Comparison of ENCODE assay signal across 15 cellular contexts in the genomic region with DNA sequence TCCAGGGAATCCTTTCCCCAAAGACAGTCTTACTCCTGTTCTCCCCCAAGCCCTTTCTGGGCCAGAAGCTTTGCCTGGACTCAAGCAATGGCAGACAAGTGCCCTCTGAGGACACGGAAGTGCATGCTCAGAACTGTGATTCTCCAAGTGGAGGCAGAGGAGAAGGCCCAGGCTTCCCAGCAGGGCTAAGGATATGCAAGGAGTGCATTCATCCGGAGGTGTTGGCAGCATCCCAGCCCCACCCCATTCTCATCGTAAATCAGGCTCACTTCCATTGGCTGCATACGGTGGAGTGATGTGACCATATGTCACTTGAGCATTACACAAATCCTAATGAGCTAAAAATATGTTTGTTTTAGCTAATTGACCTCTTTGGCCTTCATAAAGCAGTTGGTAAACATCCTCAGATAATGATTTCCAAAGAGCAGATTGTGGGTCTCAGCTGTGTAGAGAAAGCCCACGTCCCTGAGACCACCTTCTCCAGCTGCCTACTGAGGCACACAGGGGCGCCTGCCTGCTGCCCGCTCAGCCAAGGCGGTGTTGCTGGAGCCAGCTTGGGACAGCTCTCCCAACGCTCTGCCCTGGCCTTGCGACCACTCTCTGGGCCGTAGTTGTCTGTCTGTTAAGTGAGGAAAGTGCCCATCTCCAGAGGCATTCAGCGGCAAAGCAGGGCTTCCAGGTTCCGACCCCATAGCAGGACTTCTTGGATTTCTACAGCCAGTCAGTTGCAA. TPM values are rescaled to one million over a fixed set of nuclear protein-coding genes. Genes with fewer than 3 reads are reported as not detected.
A peak's percentile ranks its signal among the peaks of the same experiment; 100 is the strongest.
DNase-seq lines count a peak whose midpoint lies in the region; ATAC-seq, FAIRE-seq and TF ChIP-seq lines count a peak whose summit lies in the region.
"Had no signal": no experiment of that assay in that cellular context is flagged by ENCODE, and none has a peak within 500 bp of the region (broad histone marks: within the 10 kb centered on the region; RNA-seq: fewer than 3 reads in every experiment).

No MANE protein-coding gene starts in this region.

- H3K4me1 ChIP-seq in RWPE2 (ENCODE audit: insufficient read depth, poor library complexity, severe bottlenecking) (no peaks in the 10 kb centered on the region), lower lobe of right lung (no peaks in the 10 kb centered on the region)
- H3K4me1 ChIP-seq: breast epithelium had no signal

- H3K27me3 ChIP-seq in RWPE2 (ENCODE audit: insufficient read depth, poor library complexity, severe bottlenecking) = no peaks in the 10 kb centered on the region
- no peaks in the 10 kb centered on the region for H3K27me3 ChIP-seq in lower lobe of right lung (ENCODE audit: low read depth)
- H3K27me3 ChIP-seq: breast epithelium had no signal

- no peak for FAIRE-seq in D721Med (lab: Jason Lieb, UNC)
- FAIRE-seq: endometrium had no signal

- no peak for ATAC-seq in RWPE2 (ENCODE audit: low read depth)
- ATAC-seq in lower lobe of right lung = peak; percentile 57 to 69
- ATAC-seq in GM21723 (IDR thresholded peaks at IDR 0.05; ENCODE audit: unreplicated experiment) = no peak
- ATAC-seq in GM21619 (IDR thresholded peaks at IDR 0.05; ENCODE audit: unreplicated experiment) = no peak
- ATAC-seq: naive thymus-derived CD8-positive, alpha-beta T cell; right cardiac atrium; SK-N-SH treated with all-trans-retinoic acid at 6 μM for 48 hours; stimulated activated naive CD8-positive, alpha-beta T cell treated with anti-CD3 and anti-CD28 coated beads, Interleukin-15, Interleukin-2, amounts not matched to agents 100 U/mL and 50 U/mL, for 24 hours had no signal

- H3K36me3 ChIP-seq in RWPE2 (ENCODE audit: low read depth) (no peaks in the 10 kb centered on the region), lower lobe of right lung (no peaks in the 10 kb centered on the region)
- H3K36me3 ChIP-seq: breast epithelium had no signal

- intact Hi-C loops in lower lobe of right lung (cut with DNase I) = no loop called here

- DNase-seq in D721Med (ENCODE audit: insufficient read length, low spot score) = peak; percentile 80
- DNase-seq in LNCaP clone FGC (ENCODE audit: low read depth) = peak; percentile 26
- DNase-seq in RWPE2 (ENCODE audit: low spot score) = peak; percentile 52
- peak; percentile 74 for DNase-seq in lower lobe of right lung
- DNase-seq in AG20443 (ENCODE audit: low spot score) = no peak
- DNase-seq: kidney glomerular epithelial cell; naive thymus-derived CD8-positive, alpha-beta T cell; NCI-H1048; right cardiac atrium; stimulated activated naive CD8-positive, alpha-beta T cell treated with anti-CD3 and anti-CD28 coated beads, Interleukin-15, Interleukin-2, amounts not matched to agents 100 U/mL and 50 U/mL, for 24 hours had no signal

- H3K27ac ChIP-seq in RWPE2 (ENCODE audit: poor library complexity, severe bottlenecking) (no peak overlapping the region), lower lobe of right lung (no peak overlapping the region)
- H3K27ac ChIP-seq: breast epithelium had no signal

- no peak for TF ChIP-seq CTCF in D721Med (IDR thresholded peaks at IDR 0.05; ENCODE audit: insufficient read depth, missing control alignments)
- TF ChIP-seq CTCF in LNCaP clone FGC (IDR thresholded peaks at IDR 0.05; ENCODE audit: control insufficient read depth, extremely low read depth, insufficient read depth) = no peak
- no peak for TF ChIP-seq CTCF in RWPE2 (IDR thresholded peaks at IDR 0.05; ENCODE audit: poor library complexity, severe bottlenecking)
- TF ChIP-seq CTCF in lower lobe of right lung (IDR thresholded peaks at IDR 0.05) = no peak

- no peaks in the 10 kb centered on the region for H3K9me3 ChIP-seq in RWPE2 (ENCODE audit: severe bottlenecking)
- no peaks in the 10 kb centered on the region for H3K9me3 ChIP-seq in lower lobe of right lung
- H3K9me3 ChIP-seq: breast epithelium had no signal

- no peak overlapping the region for H3K4me3 ChIP-seq in LNCaP clone FGC (ENCODE audit: low read depth, low read length)
- no peak overlapping the region for H3K4me3 ChIP-seq in RWPE2 (ENCODE audit: severe bottlenecking)
- no peak overlapping the region for H3K4me3 ChIP-seq in lower lobe of right lung
- H3K4me3 ChIP-seq: breast epithelium had no signal

RNA-seq across cellular contexts. Expression of gene RBP3, which starts 1.4 kb away (rescaled TPM):
- not detected for total RNA-seq in lower lobe of right lung
- total RNA-seq: breast epithelium; naive thymus-derived CD8-positive, alpha-beta T cell; right cardiac atrium had no signal

RNA-seq across cellular contexts. Expression of gene GDF2, which starts 24.5 kb away (rescaled TPM):
- total RNA-seq in lower lobe of right lung = not detected
- total RNA-seq: breast epithelium; naive thymus-derived CD8-positive, alpha-beta T cell had no signal

RNA-seq across cellular contexts. Expression of gene ZNF488, which starts 37.4 kb away (rescaled TPM):
- 0.38 TPM for total RNA-seq in lower lobe of right lung
- total RNA-seq: naive thymus-derived CD8-positive, alpha-beta T cell; right cardiac atrium had no signal

RNA-seq across cellular contexts. Expression of gene GDF10, which starts 46.7 kb away (rescaled TPM):
- 14.5 TPM for total RNA-seq in lower lobe of right lung

Comparison
In these comparisons a context has a peak if more than half of its experiments do, and no peak if none do; other contexts are left out.
1. ATAC-seq: peak in lower lobe of right lung (2 of 2); none in RWPE2 (single experiment), GM21723 (single experiment) and GM21619 (single experiment).